Comparison of ENCODE assay signal across 24 cellular contexts in the genomic region with DNA sequence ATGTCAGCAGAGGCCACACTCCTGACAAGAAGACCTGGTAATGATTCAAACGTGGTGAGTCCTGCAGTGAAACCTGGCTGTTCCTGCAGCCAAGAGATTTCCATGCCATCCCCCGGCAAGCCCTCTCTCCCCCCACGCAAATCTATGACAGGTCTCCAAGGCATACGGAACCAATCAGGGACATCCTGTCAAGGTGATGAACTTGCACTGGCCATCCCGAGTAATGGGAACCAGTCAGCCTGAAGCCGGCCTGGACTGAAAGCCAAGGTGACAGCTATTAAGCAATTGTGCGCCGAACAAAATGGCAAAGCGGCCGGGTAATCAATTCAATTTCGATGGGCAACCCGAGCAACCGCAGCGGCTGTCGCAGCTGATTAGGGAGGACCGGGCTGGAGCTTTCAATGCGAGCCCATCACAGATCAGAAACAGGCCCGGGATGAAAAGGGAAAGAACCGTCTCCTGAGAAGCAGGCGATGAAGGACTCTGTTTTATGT. TPM values are rescaled to one million over a fixed set of nuclear protein-coding genes. Genes with fewer than 3 reads are reported as not detected.
"Had no signal": no experiment of that assay in that cellular context is flagged by ENCODE, and none has a peak within 500 bp of the region (broad histone marks: within the 10 kb centered on the region; RNA-seq: fewer than 3 reads in every experiment).

No MANE protein-coding gene starts in this region.

- H3K36me3 ChIP-seq: heart left ventricle, left lung, suprapubic skin had no signal

- DNase-seq: activated B cell treated with CpG ODN at 0.5 μM for 24 hours; activated CD4-positive, alpha-beta T cell treated with anti-CD3 and anti-CD28 coated beads for 48 hours; activated naive CD4-positive, alpha-beta T cell treated with anti-CD3 and anti-CD28 coated beads for 36 hours; activated naive CD8-positive, alpha-beta T cell treated with anti-CD3 and anti-CD28 coated beads, Interleukin-2, amount 50 U/mL, for 24 hours; cerebellar nuclear complex; effector memory CD4-positive, alpha-beta T cell; foreskin melanocyte; heart left ventricle; mammary epithelial cell; mucosa of descending colon; naive thymus-derived CD4-positive, alpha-beta T cell; right cardiac atrium; stimulated activated CD4-positive, alpha-beta T cell treated with anti-CD3 and anti-CD28 coated beads, Interleukin-4, amount 100 ng/mL, for 4 hours; stimulated activated CD8-positive, alpha-beta memory T cell treated with anti-CD3 and anti-CD28 coated beads, Interleukin-4, amount 100 ng/mL, for 48 hours; stimulated activated naive CD8-positive, alpha-beta T cell treated with anti-CD3 and anti-CD28 coated beads, Interleukin-15, Interleukin-2, amounts not matched to agents 100 U/mL and 50 U/mL, for 24 hours; T-helper 17 cell; trophoblast cell had no signal

- H3K27me3 ChIP-seq: left lung had no signal

- H3K4me3 Mint-ChIP-seq: activated B cell treated with CpG ODN at 0.5 μM for 24 hours; activated naive CD4-positive, alpha-beta T cell treated with anti-CD3 and anti-CD28 coated beads for 36 hours; activated naive CD8-positive, alpha-beta T cell treated with anti-CD3 and anti-CD28 coated beads, Interleukin-2, amount 50 U/mL, for 24 hours; activated T-helper 17 cell treated with anti-CD3 and anti-CD28 coated beads, Interleukin-2, amount 50 U/mL, for 72 hours; dendritic cell treated with granulocyte-macrophage colony-stimulating factor and Interleukin-4, amounts not matched to agents 40 ng/mL and 50 ng/mL, for 4 days; naive thymus-derived CD4-positive, alpha-beta T cell; T-helper 17 cell had no signal

- H3K9me3 ChIP-seq: heart left ventricle, left lung, mucosa of descending colon, suprapubic skin had no signal

- H3K9me3 Mint-ChIP-seq: activated B cell treated with CpG ODN at 0.5 μM for 24 hours; activated naive CD4-positive, alpha-beta T cell treated with anti-CD3 and anti-CD28 coated beads for 36 hours; activated naive CD8-positive, alpha-beta T cell treated with anti-CD3 and anti-CD28 coated beads, Interleukin-2, amount 50 U/mL, for 24 hours; activated T-helper 17 cell treated with anti-CD3 and anti-CD28 coated beads, Interleukin-2, amount 50 U/mL, for 72 hours; dendritic cell treated with granulocyte-macrophage colony-stimulating factor and Interleukin-4, amounts not matched to agents 40 ng/mL and 50 ng/mL, for 4 days; naive thymus-derived CD4-positive, alpha-beta T cell had no signal

- H3K27me3 Mint-ChIP-seq: activated naive CD8-positive, alpha-beta T cell treated with anti-CD3 and anti-CD28 coated beads, Interleukin-2, amount 50 U/mL, for 24 hours; activated T-helper 17 cell treated with anti-CD3 and anti-CD28 coated beads, Interleukin-2, amount 50 U/mL, for 72 hours had no signal

- H3K4me1 Mint-ChIP-seq: activated B cell treated with CpG ODN at 0.5 μM for 24 hours; activated naive CD8-positive, alpha-beta T cell treated with anti-CD3 and anti-CD28 coated beads, Interleukin-2, amount 50 U/mL, for 24 hours; activated T-helper 17 cell treated with anti-CD3 and anti-CD28 coated beads, Interleukin-2, amount 50 U/mL, for 72 hours; naive thymus-derived CD4-positive, alpha-beta T cell; T-helper 17 cell had no signal

- H3K4me1 ChIP-seq: heart left ventricle, left lung had no signal

- H3K4me3 ChIP-seq: heart left ventricle, left lung, mucosa of descending colon, skin epidermis, suprapubic skin had no signal

- H3K27ac ChIP-seq: heart left ventricle, left lung, skin epidermis, suprapubic skin had no signal

- ATAC-seq: activated naive CD8-positive, alpha-beta T cell treated with anti-CD3 and anti-CD28 coated beads, Interleukin-2, amount 50 U/mL, for 24 hours; activated T-helper 17 cell treated with anti-CD3 and anti-CD28 coated beads, Interleukin-2, amount 50 U/mL, for 72 hours; heart left ventricle; mucosa of descending colon; naive thymus-derived CD4-positive, alpha-beta T cell; right cardiac atrium; stimulated activated naive CD8-positive, alpha-beta T cell treated with anti-CD3 and anti-CD28 coated beads, Interleukin-15, Interleukin-2, amounts not matched to agents 100 U/mL and 50 U/mL, for 24 hours; T-helper 17 cell had no signal

- H3K36me3 Mint-ChIP-seq: naive thymus-derived CD4-positive, alpha-beta T cell had no signal

- H3K27ac Mint-ChIP-seq: activated B cell treated with CpG ODN at 0.5 μM for 24 hours; activated naive CD4-positive, alpha-beta T cell treated with anti-CD3 and anti-CD28 coated beads for 36 hours; activated naive CD8-positive, alpha-beta T cell treated with anti-CD3 and anti-CD28 coated beads, Interleukin-2, amount 50 U/mL, for 24 hours; activated T-helper 17 cell treated with anti-CD3 and anti-CD28 coated beads, Interleukin-2, amount 50 U/mL, for 72 hours; dendritic cell treated with granulocyte-macrophage colony-stimulating factor and Interleukin-4, amounts not matched to agents 40 ng/mL and 50 ng/mL, for 4 days; naive thymus-derived CD4-positive, alpha-beta T cell; T-helper 17 cell had no signal

RNA-seq across cellular contexts. Expression of a gene that starts 35.0 kb away (rescaled TPM):
- total RNA-seq: activated B cell treated with CpG ODN at 0.5 μM for 24 hours; activated naive CD4-positive, alpha-beta T cell treated with anti-CD3 and anti-CD28 coated beads for 36 hours; activated T-helper 17 cell treated with anti-CD3 and anti-CD28 coated beads, Interleukin-2, amount 50 U/mL, for 72 hours; mucosa of descending colon; naive thymus-derived CD4-positive, alpha-beta T cell; progenitor cell of endocrine pancreas; right cardiac atrium; T-helper 17 cell had no signal
- polyA plus RNA-seq: aorta; naive thymus-derived CD4-positive, alpha-beta T cell had no signal
